ENCODE assay signal across 10 cellular contexts in the genomic region with DNA sequence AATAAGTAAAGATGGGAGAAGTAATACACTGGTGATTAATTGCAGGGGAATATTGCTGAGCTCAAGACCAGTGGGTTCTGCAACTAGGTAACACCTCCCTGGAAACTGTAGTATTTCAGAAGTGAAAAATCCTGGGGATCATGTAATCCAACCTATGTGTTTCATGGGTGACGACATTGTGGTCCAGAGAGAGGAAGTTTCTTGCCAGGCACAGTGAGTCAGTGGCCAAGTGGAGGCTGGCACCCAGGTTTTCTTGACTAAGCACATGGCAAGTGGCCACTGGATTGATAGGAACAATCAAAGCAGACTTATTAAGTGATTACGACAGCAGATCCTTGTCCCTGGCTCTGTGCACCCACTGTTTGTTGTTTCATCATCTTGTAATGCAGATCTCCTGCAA. TPM values are rescaled to one million over a fixed set of nuclear protein-coding genes. Genes with fewer than 3 reads are reported as not detected.
DNase-seq lines count a peak whose midpoint lies in the region; TF ChIP-seq lines count a peak whose summit lies in the region.
"Had no signal": no experiment of that assay in that cellular context is flagged by ENCODE, and none has a peak within 500 bp of the region (broad histone marks: within the 10 kb centered on the region; RNA-seq: fewer than 3 reads in every experiment).

No MANE protein-coding gene starts in this region.

- intact Hi-C loops in mammary epithelial cell (cut with micrococcal nuclease) = loop anchor here (1.0 kb wide), 1 partner anchor 15 kb away; a partner anchor contains a TSS

- dilution Hi-C loops in mammary epithelial cell (cut with HindIII; ENCODE audit: low sequenced_read_pairs) = loop anchor here (5.0 kb wide), 1 partner anchor 90 kb away; no protein-coding TSS in a partner anchor

- no TSS peak for BruUV-seq in mammary epithelial cell (replicated peaks; lab: Mats Ljungman, UMichigan)

- H2AFZ ChIP-seq in mammary epithelial cell (ENCODE audit: low read depth, low read length) = no peak overlapping the region

- TF ChIP-seq CTCF in mammary epithelial cell (conservative IDR thresholded peaks at IDR 0.05 in 1 of 2, IDR thresholded peaks at IDR 0.05 in 1 of 2; ENCODE audit: extremely low read depth in 1 of 2, insufficient read depth in 1 of 2, low read depth in 1 of 2, low read length in 2 of 2) (no peak), coronary artery (IDR thresholded peaks at IDR 0.05) (no peak)

- H3K4me3 ChIP-seq in mammary epithelial cell (replicated peaks in 1 of 3; ENCODE audit: insufficient read depth in 1 of 3, low read depth in 2 of 3, low read length in 3 of 3) (no peak overlapping the region), coronary artery (no peak overlapping the region)

- in situ Hi-C loops in mammary epithelial cell (cut with MboI; ENCODE audit: low sequenced_read_pairs in 2 of 2) = no loop called here

- H3K27me3 ChIP-seq in mammary epithelial cell (ENCODE audit: insufficient read depth, low read length) = no peaks in the 10 kb centered on the region

- H3K4me1 ChIP-seq in mammary epithelial cell (ENCODE audit: insufficient read depth, low read length) = peaks cover 22% of the 10 kb centered on the region

- no peaks in the 10 kb centered on the region for H3K36me3 ChIP-seq in mammary epithelial cell (ENCODE audit: insufficient read depth, low read length)

- peak overlapping the region; percentile 28 for H3K4me2 ChIP-seq in mammary epithelial cell (ENCODE audit: insufficient read depth, low read depth, low read length)

- no peaks in the 10 kb centered on the region for H3K9me3 ChIP-seq in mammary epithelial cell (replicated peaks; ENCODE audit: insufficient read depth, low read length)

- 0% methylated on average over 2 of the region's 2 CpGs for WGBS in mammary epithelial cell (ENCODE audit: low coverage, missing lambda C conversion rate)

- H3K27ac ChIP-seq in mammary epithelial cell (ENCODE audit: insufficient read depth, low read depth, low read length) = no peak overlapping the region
- H3K27ac ChIP-seq in coronary artery = no peak overlapping the region

- no peaks in the 10 kb centered on the region for H4K20me1 ChIP-seq in mammary epithelial cell (ENCODE audit: insufficient read depth, low read length)

- H3K79me2 ChIP-seq in mammary epithelial cell (ENCODE audit: insufficient read depth, low read length) = no peaks in the 10 kb centered on the region

- DNase-seq in Daoy (ENCODE audit: low read depth) (peak; percentile 91), MV-4-11 (lab: John Stamatoyannopoulos, UW) (peak; percentile 92), mammary epithelial cell (peak; percentile 99), non-pigmented ciliary epithelial cell (ENCODE audit: low read depth) (peak; percentile 50), coronary artery (ENCODE audit: low spot score) (no peak), dermis blood vessel endothelial cell (no peak), occipital lobe (lab: John Stamatoyannopoulos, UW) (no peak)
- no peak for DNase-seq in activated CD8-positive, alpha-beta memory T cell treated with anti-CD3 and anti-CD28 coated beads for 24 hours
- DNase-seq: naive B cell had no signal

- CTCF ChIA-PET in mammary epithelial cell (lab: Charles Lee; ENCODE audit: low non-redundant PET) = interaction anchor here (0.7 kb wide), 1 partner anchor 57 kb away, joined by 3 read pairs; no protein-coding TSS in a partner anchor

- H3K9ac ChIP-seq in mammary epithelial cell (ENCODE audit: insufficient read depth, low read length) = no peak overlapping the region

RNA-seq across cellular contexts. Expression of a gene that starts 14.6 kb away (rescaled TPM):
- total RNA-seq in Daoy (2014; rRNA removed; shearing (Covaris generic)) = not detected in 2 replicates
- under 1 TPM; 0.17 to 0.35 TPM for total RNA-seq in mammary epithelial cell
- polyA plus RNA-seq in mammary epithelial cell = 0.05 TPM
- polyA minus RNA-seq in mammary epithelial cell = not detected
- total RNA-seq in dermis blood vessel endothelial cell = under 0.01 and 0.28 TPM in 2 replicates
- 0.47 TPM for total RNA-seq in occipital lobe
- total RNA-seq: chondrocyte had no signal

RNA-seq across cellular contexts. Expression of a gene that starts 43.8 kb away (rescaled TPM):
- not detected in 2 replicates for total RNA-seq in Daoy (2014; rRNA removed; shearing (Covaris generic))
- not detected for total RNA-seq in mammary epithelial cell
- not detected for polyA plus RNA-seq in mammary epithelial cell
- not detected for polyA minus RNA-seq in mammary epithelial cell
- total RNA-seq in dermis blood vessel endothelial cell = not detected in 2 replicates
- total RNA-seq in occipital lobe = 15.1 TPM

Comparison
In these comparisons a context has a peak if more than half of its experiments do, and no peak if none do; other contexts are left out.
1. DNase-seq: peak in Daoy (single experiment), MV-4-11 (single experiment), mammary epithelial cell (single experiment) and non-pigmented ciliary epithelial cell (single experiment); none in coronary artery (single experiment), activated CD8-positive, alpha-beta memory T cell treated with anti-CD3 and anti-CD28 coated beads for 24 hours (single experiment), dermis blood vessel endothelial cell (single experiment) and occipital lobe (single experiment).
2. RNA of a gene that starts 43.8 kb away (total RNA-seq): 15.1 TPM in occipital lobe (single experiment); not detected in Daoy, not detected in mammary epithelial cell and not detected in dermis blood vessel endothelial cell; every median in the first group is over 10 times any median in the second.